ENCODE assay signal across 27 cellular contexts in genomic region chr4:4401049-4401448, GRCh38.
"Had no signal": no experiment of that assay in that cellular context is flagged by ENCODE, and none has a peak within 500 bp of the region (broad histone marks: within the 10 kb centered on the region; RNA-seq: fewer than 3 reads in every experiment).

No MANE protein-coding gene starts in this region.

- DNase-seq: hypothalamus; immature natural killer cell; kidney; left colon; left lung; lower lobe of right lung; mammary epithelial cell; mesenchymal stem cell; natural killer cell; nephron progenitor cell; occipital lobe; ovary; right lobe of liver; stimulated activated CD4-positive, alpha-beta T cell treated with anti-CD3 and anti-CD28 coated beads, Interleukin-1b, Interleukin-23, amount 100 ng/mL, for 48 hours; stimulated activated CD4-positive, alpha-beta T cell treated with anti-CD3 and anti-CD28 coated beads, Interleukin-2, amount 100 ng/mL, for 48 hours; stimulated activated CD4-positive, alpha-beta T cell treated with anti-CD3 and anti-CD28 coated beads, Interleukin-4, amount 100 ng/mL, for 4 hours; stimulated activated CD8-positive, alpha-beta memory T cell treated with anti-CD3 and anti-CD28 coated beads, Interleukin-4, amount 100 ng/mL, for 48 hours; stimulated activated naive CD4-positive, alpha-beta T cell treated with Interleukin-2 at 50 U/mL for 16 hours; stimulated activated naive CD8-positive, alpha-beta T cell treated with anti-CD3 and anti-CD28 coated beads, Interleukin-15, amount 100 ng/mL, for 72 hours; substantia nigra; uterus had no signal

- H3K9ac ChIP-seq: neural progenitor cell had no signal

- H2AFZ ChIP-seq: neural progenitor cell had no signal

- H3K9me3 ChIP-seq: lower lobe of right lung, neutrophil, ovary, right atrium auricular region, right lobe of liver, uterus had no signal

- H3K4me2 ChIP-seq: neural progenitor cell, smooth muscle cell had no signal

- H3K36me3 ChIP-seq: left lung, lower lobe of right lung, neural progenitor cell, neutrophil, ovary, right atrium auricular region, right lobe of liver, tibial nerve, uterus had no signal

- ATAC-seq: left colon; left lung; lower lobe of right lung; natural killer cell; right lobe of liver; stimulated activated memory B cell treated with anti-CD40 and anti-IgM and Interleukin-4, amounts not matched to agents 10 μg/mL and 1 μg/mL and 100 μg/mL, for 72 hours; stimulated activated naive CD8-positive, alpha-beta T cell treated with anti-CD3 and anti-CD28 coated beads, Interleukin-15, amount 100 ng/mL, for 72 hours had no signal

- H3K4me1 ChIP-seq: left lung, lower lobe of right lung, right atrium auricular region, right lobe of liver, uterus had no signal

- H3K4me3 ChIP-seq: left lung, lower lobe of right lung, neural progenitor cell, ovary, right atrium auricular region, right lobe of liver, smooth muscle cell, tibial nerve, uterus had no signal

- H3K27ac ChIP-seq: left lung, lower lobe of right lung, neural progenitor cell, neutrophil, ovary, right atrium auricular region, right lobe of liver, tibial nerve, uterus had no signal

- H3K27me3 ChIP-seq: ovary, right atrium auricular region, right lobe of liver, uterus had no signal
